Comparison of ENCODE assay signal across 1 cellular context in genomic region chr6:119957195-119957594, GRCh38.
TF ChIP-seq lines count a peak whose summit lies in the region.

No MANE protein-coding gene starts in this region.

TF ChIP-seq in WTC11, 78 proteins besides CTCF, POLR2A, EP300 and RAD21 (continued from another document):
- TF ChIP-seq ZNF425 (CRISPR knock-in tag; conservative IDR thresholded peaks at IDR 0.05) (no peak), MYBL2 (CRISPR knock-in tag; IDR thresholded peaks at IDR 0.05) (no peak), USF1 (CRISPR knock-in tag; IDR thresholded peaks at IDR 0.05) (no peak), ZNF317 (CRISPR knock-in tag; IDR thresholded peaks at IDR 0.05; ENCODE audit: borderline replicate concordance, low read depth) (no peak), FOXP4 (CRISPR knock-in tag; IDR thresholded peaks at IDR 0.05) (no peak), IRF1 (CRISPR knock-in tag; IDR thresholded peaks at IDR 0.05) (no peak), SMAD4 (CRISPR knock-in tag; IDR thresholded peaks at IDR 0.05) (no peak)
TF ChIP-seq in WTC11: peak in this region for 0.
